Comparison of ENCODE assay signal across 9 cellular contexts in genomic region chr11:128629516-128630106, GRCh38. TPM values are rescaled to one million over a fixed set of nuclear protein-coding genes. Genes with fewer than 3 reads are reported as not detected.
A peak's percentile ranks its signal among the peaks of the same experiment; 100 is the strongest.
DNase-seq lines count a peak whose midpoint lies in the region; ATAC-seq lines count a peak whose summit lies in the region.
"Had no signal": no experiment of that assay in that cellular context is flagged by ENCODE, and none has a peak within 500 bp of the region (broad histone marks: within the 10 kb centered on the region; RNA-seq: fewer than 3 reads in every experiment).

No MANE protein-coding gene starts in this region.

- intact Hi-C loops in CD4-positive, alpha-beta memory T cell (cut with micrococcal nuclease), result loop anchor here (1.0 to 5.0 kb wide), 11 partner anchors 128 to 598 kb away; no protein-coding TSS in a partner anchor
- intact Hi-C loops in naive thymus-derived CD4-positive, alpha-beta T cell (cut with micrococcal nuclease), result loop anchor here (1.0 to 5.0 kb wide), 16 partner anchors 25 to 598 kb away; partner anchors contain the start of gene FLI1 (in 1 of the 2)

- H3K9me3 ChIP-seq in CD4-positive, alpha-beta memory T cell (ENCODE audit: control insufficient read depth in 1 of 2, low read length in 2 of 2), result no peaks in the 10 kb centered on the region
- no peaks in the 10 kb centered on the region for H3K9me3 ChIP-seq in naive thymus-derived CD4-positive, alpha-beta T cell (ENCODE audit: control insufficient read depth in 2 of 3, low read length in 3 of 3)

- peaks cover 0 to 2% (median 0%) of the 10 kb centered on the region in 8 donors for H3K9me3 Mint-ChIP-seq in CD4-positive, alpha-beta memory T cell
- no peaks in the 10 kb centered on the region for H3K9me3 Mint-ChIP-seq in IgD-negative memory B cell
- H3K9me3 Mint-ChIP-seq in activated naive CD8-positive, alpha-beta T cell treated with anti-CD3 and anti-CD28 coated beads, Interleukin-2, amount 50 U/mL, for 24 hours, result no peaks in the 10 kb centered on the region
- peaks cover 0 to 2% (median 0%) of the 10 kb centered on the region in 11 donors for H3K9me3 Mint-ChIP-seq in naive thymus-derived CD4-positive, alpha-beta T cell

- no peaks in the 10 kb centered on the region for H3K36me3 Mint-ChIP-seq in CD4-positive, alpha-beta memory T cell
- peaks cover 1% of the 10 kb centered on the region for H3K36me3 Mint-ChIP-seq in IgD-negative memory B cell
- peaks cover 2% of the 10 kb centered on the region for H3K36me3 Mint-ChIP-seq in activated naive CD8-positive, alpha-beta T cell treated with anti-CD3 and anti-CD28 coated beads, Interleukin-2, amount 50 U/mL, for 24 hours (ENCODE audit: low read depth)
- H3K36me3 Mint-ChIP-seq in naive thymus-derived CD4-positive, alpha-beta T cell, result peaks cover 0 to 1% (median 0%) of the 10 kb centered on the region in 5 donors

- CTCF ChIA-PET in CD4-positive, alpha-beta memory T cell (lab: Charles Lee; ENCODE audit: partially characterized antibody), result interaction anchor here (0.7 to 11.1 kb wide), 52 partner anchors 9 to 600 kb away, joined by 3 to 252 read pairs (median 6); no protein-coding TSS in a partner anchor
- CTCF ChIA-PET in naive thymus-derived CD4-positive, alpha-beta T cell (lab: Charles Lee), result interaction anchor here (0.7 to 7.6 kb wide), 36 partner anchors 10 to 472 kb away, joined by 3 to 148 read pairs (median 6); no protein-coding TSS in a partner anchor

- H3K4me1 Mint-ChIP-seq in CD4-positive, alpha-beta memory T cell, result peaks cover 58 to 78% (median 69%) of the 10 kb centered on the region in 4 donors
- peaks cover 60 to 73% (median 66%) of the 10 kb centered on the region in 3 donors for H3K4me1 Mint-ChIP-seq in IgD-negative memory B cell
- H3K4me1 Mint-ChIP-seq in activated naive CD8-positive, alpha-beta T cell treated with anti-CD3 and anti-CD28 coated beads, Interleukin-2, amount 50 U/mL, for 24 hours, result peaks cover 74% of the 10 kb centered on the region
- peaks cover 56 to 83% (median 77%) of the 10 kb centered on the region in 7 donors for H3K4me1 Mint-ChIP-seq in naive thymus-derived CD4-positive, alpha-beta T cell

- POLR2A ChIA-PET in CD4-positive, alpha-beta memory T cell (lab: Charles Lee; ENCODE audit: partially characterized antibody), result interaction anchor here (0.7 to 17.5 kb wide), 19 partner anchors 9 to 590 kb away, joined by 3 to 949 read pairs (median 6); no protein-coding TSS in a partner anchor
- POLR2A ChIA-PET in naive thymus-derived CD4-positive, alpha-beta T cell (lab: Charles Lee), result interaction anchor here (0.7 to 18.7 kb wide), 24 partner anchors 18 to 339 kb away, joined by 3 to 546 read pairs (median 7); no protein-coding TSS in a partner anchor

- peak overlapping the region in 7 of 8 donors; percentile 68 to 88 (median 81) for H3K4me3 Mint-ChIP-seq in CD4-positive, alpha-beta memory T cell
- H3K4me3 Mint-ChIP-seq in IgD-negative memory B cell, result peak overlapping the region in 3 of 4 donors; percentile 34 to 76 (median 74)
- peak overlapping the region; percentile 75 for H3K4me3 Mint-ChIP-seq in activated naive CD8-positive, alpha-beta T cell treated with anti-CD3 and anti-CD28 coated beads, Interleukin-2, amount 50 U/mL, for 24 hours
- H3K4me3 Mint-ChIP-seq in naive thymus-derived CD4-positive, alpha-beta T cell, result peak overlapping the region; percentile 56 to 85 (median 78)

- H3K4me1 ChIP-seq in CD4-positive, alpha-beta memory T cell (ENCODE audit: insufficient read depth, low read length), result peaks cover 74% of the 10 kb centered on the region
- H3K4me1 ChIP-seq in naive thymus-derived CD4-positive, alpha-beta T cell (ENCODE audit: control insufficient read depth in 2 of 2, insufficient read depth in 2 of 2, low read length in 2 of 2), result peaks cover 63 to 70% of the 10 kb centered on the region in 2 donors

- no peak for ATAC-seq in activated naive CD8-positive, alpha-beta T cell treated with anti-CD3 and anti-CD28 coated beads, Interleukin-2, amount 50 U/mL, for 24 hours
- no peak for ATAC-seq in naive thymus-derived CD4-positive, alpha-beta T cell
- ATAC-seq in GM18858 (IDR thresholded peaks at IDR 0.05; ENCODE audit: unreplicated experiment) (no peak), GM21737 (IDR thresholded peaks at IDR 0.05; ENCODE audit: unreplicated experiment) (no peak), GM18867 (IDR thresholded peaks at IDR 0.05; ENCODE audit: unreplicated experiment) (no peak)

- no peaks in the 10 kb centered on the region for H3K27me3 Mint-ChIP-seq in CD4-positive, alpha-beta memory T cell
- H3K27me3 Mint-ChIP-seq in IgD-negative memory B cell, result no peaks in the 10 kb centered on the region
- H3K27me3 Mint-ChIP-seq in activated naive CD8-positive, alpha-beta T cell treated with anti-CD3 and anti-CD28 coated beads, Interleukin-2, amount 50 U/mL, for 24 hours, result no peaks in the 10 kb centered on the region
- no peaks in the 10 kb centered on the region for H3K27me3 Mint-ChIP-seq in naive thymus-derived CD4-positive, alpha-beta T cell

- H3K36me3 ChIP-seq in CD4-positive, alpha-beta memory T cell (ENCODE audit: insufficient read depth, low read length), result no peaks in the 10 kb centered on the region
- H3K36me3 ChIP-seq in naive thymus-derived CD4-positive, alpha-beta T cell (ENCODE audit: control insufficient read depth in 2 of 3, insufficient read depth in 3 of 3, low read length in 3 of 3), result no peaks in the 10 kb centered on the region

- H3K27ac ChIP-seq in CD4-positive, alpha-beta memory T cell (ENCODE audit: low read depth, low read length), result peak overlapping the region; percentile 49
- H3K27ac ChIP-seq in naive thymus-derived CD4-positive, alpha-beta T cell (ENCODE audit: low read depth, low read length), result peak overlapping the region; percentile 63

- peak overlapping the region; percentile 1 to 2 for H3K4me3 ChIP-seq in CD4-positive, alpha-beta memory T cell (ENCODE audit: low read length in 2 of 2)
- H3K4me3 ChIP-seq in naive thymus-derived CD4-positive, alpha-beta T cell (ENCODE audit: low read length), result peak overlapping the region; percentile 36

- H3K27me3 ChIP-seq in CD4-positive, alpha-beta memory T cell (ENCODE audit: insufficient read depth, low read length), result no peaks in the 10 kb centered on the region
- H3K27me3 ChIP-seq in naive thymus-derived CD4-positive, alpha-beta T cell (ENCODE audit: control insufficient read depth in 2 of 2, insufficient read depth in 2 of 2, low read length in 2 of 2), result no peaks in the 10 kb centered on the region

- peak overlapping the region; percentile 92 to 97 (median 93) for H3K27ac Mint-ChIP-seq in CD4-positive, alpha-beta memory T cell
- peak overlapping the region; percentile 39 to 95 (median 92) for H3K27ac Mint-ChIP-seq in IgD-negative memory B cell
- peak overlapping the region; percentile 96 for H3K27ac Mint-ChIP-seq in activated naive CD8-positive, alpha-beta T cell treated with anti-CD3 and anti-CD28 coated beads, Interleukin-2, amount 50 U/mL, for 24 hours
- peak overlapping the region; percentile 88 to 100 (median 95) for H3K27ac Mint-ChIP-seq in naive thymus-derived CD4-positive, alpha-beta T cell

- no peak for DNase-seq in CD4-positive, alpha-beta memory T cell
- DNase-seq in activated naive CD8-positive, alpha-beta T cell treated with anti-CD3 and anti-CD28 coated beads, Interleukin-2, amount 50 U/mL, for 24 hours, result no peak
- DNase-seq in naive thymus-derived CD4-positive, alpha-beta T cell, result no peak
- DNase-seq in activated gamma-delta T cell treated with Interleukin-2 at 50 U/mL for 16 hours, result no peak
- DNase-seq: NCI-H187 treated with DMSO at 0.1 percent for 48 hours had no signal

RNA-seq across cellular contexts. Expression of gene ETS1, which starts 42.3 kb away (rescaled TPM):
- total RNA-seq in CD4-positive, alpha-beta memory T cell, result 100 to 1,000 TPM; 732 to 761 TPM
- polyA plus RNA-seq in CD4-positive, alpha-beta memory T cell, result 100 to 1,000 TPM; 435 to 454 TPM
- 192 TPM for polyA plus RNA-seq in IgD-negative memory B cell
- 100 to 1,000 TPM; 659 to 871 (median 773) TPM for total RNA-seq in naive thymus-derived CD4-positive, alpha-beta T cell
- 100 to 1,000 TPM; 514 to 634 TPM for polyA plus RNA-seq in naive thymus-derived CD4-positive, alpha-beta T cell
